ENCODE assay signal across 11 cellular contexts in the genomic region with DNA sequence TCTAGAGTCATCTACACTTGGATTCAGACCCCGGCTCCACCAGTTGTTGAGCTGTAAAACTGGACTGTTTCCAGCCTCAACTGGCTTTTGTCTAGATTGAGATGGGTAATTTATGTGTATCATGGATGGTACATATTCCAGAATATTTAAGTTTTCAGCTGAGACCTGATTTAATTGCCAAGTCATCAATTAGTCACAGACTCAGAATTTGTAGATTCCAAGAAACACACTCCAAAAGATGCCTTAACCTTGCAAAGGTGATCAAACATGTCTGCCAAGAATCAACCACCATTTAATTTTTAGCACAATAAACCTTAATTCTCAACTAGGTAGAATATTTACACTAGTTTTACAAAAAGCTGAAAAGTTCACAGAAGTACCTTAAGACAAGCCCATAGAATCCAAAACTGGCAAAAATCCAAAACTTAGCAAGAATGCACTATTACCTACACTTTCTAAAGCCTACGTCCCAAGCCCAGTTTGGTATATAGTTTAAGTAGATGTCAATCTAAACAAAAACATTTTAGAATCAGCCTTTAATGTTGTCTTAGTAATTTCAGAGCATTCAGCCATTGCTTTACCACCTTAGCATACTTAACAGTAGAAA. TPM values are rescaled to one million over a fixed set of nuclear protein-coding genes. Genes with fewer than 3 reads are reported as not detected.
DNase-seq lines count a peak whose midpoint lies in the region; ATAC-seq, FAIRE-seq and TF ChIP-seq lines count a peak whose summit lies in the region.
"Had no signal": no experiment of that assay in that cellular context is flagged by ENCODE, and none has a peak within 500 bp of the region (broad histone marks: within the 10 kb centered on the region; RNA-seq: fewer than 3 reads in every experiment).

No MANE protein-coding gene starts in this region.

- peak overlapping the region; percentile 98 for H3K27ac Mint-ChIP-seq in activated CD8-positive, alpha-beta T cell treated with anti-CD3 and anti-CD28 coated beads, Interleukin-2, amount 10 ng/mL, durations not matched to agents 7 days and 5 days

- ATAC-seq in activated CD8-positive, alpha-beta T cell treated with anti-CD3 and anti-CD28 coated beads, Interleukin-2, amount 10 ng/mL, durations not matched to agents 7 days and 5 days, result no peak
- no peak for ATAC-seq in HG03097 (IDR thresholded peaks at IDR 0.05; ENCODE audit: low FRiP score, unreplicated experiment)

- CTCF ChIA-PET in activated CD8-positive, alpha-beta T cell treated with anti-CD3 and anti-CD28 coated beads, Interleukin-2, amount 10 ng/mL, durations not matched to agents 7 days and 5 days (lab: Charles Lee), result interaction anchor here (1.9 to 6.9 kb wide), 4 partner anchors 13 to 263 kb away, joined by 8 to 49 read pairs (median 21); no protein-coding TSS in a partner anchor

- H3K27ac ChIP-seq in BLaER1, result peak overlapping the region; percentile 66; the same call in 1 of the 2 replicates
- peak overlapping the region; percentile 99 for H3K27ac ChIP-seq in mesodermal cell (ENCODE audit: low read depth, low read length, severe bottlenecking)

- peaks cover 100% of the 10 kb centered on the region for H4K20me1 ChIP-seq in BLaER1

- H3K9me3 Mint-ChIP-seq in activated CD8-positive, alpha-beta T cell treated with anti-CD3 and anti-CD28 coated beads, Interleukin-2, amount 10 ng/mL, durations not matched to agents 7 days and 5 days (ENCODE audit: insufficient read depth), result no peaks in the 10 kb centered on the region

- no peaks in the 10 kb centered on the region for H3K27me3 ChIP-seq in BLaER1

- no peak overlapping the region for H3K4me3 ChIP-seq in BLaER1
- H3K4me3 ChIP-seq in mesodermal cell (ENCODE audit: extremely low read depth, insufficient read depth, low read length, poor library complexity, severe bottlenecking), result no peak overlapping the region

- peaks cover 7% of the 10 kb centered on the region for H3K36me3 Mint-ChIP-seq in activated CD8-positive, alpha-beta T cell treated with anti-CD3 and anti-CD28 coated beads, Interleukin-2, amount 10 ng/mL, durations not matched to agents 7 days and 5 days (ENCODE audit: low read depth)

- H3K36me3 ChIP-seq in BLaER1, result peaks cover 30% of the 10 kb centered on the region
- H3K36me3 ChIP-seq in mesodermal cell (ENCODE audit: control insufficient read depth, insufficient read depth, low read length), result no peaks in the 10 kb centered on the region

- H3K4me2 ChIP-seq in BLaER1, result peak overlapping the region; percentile 77

- DNase-seq in H54 (ENCODE audit: insufficient read length, low spot score), result no peak
- DNase-seq in activated CD8-positive, alpha-beta T cell treated with anti-CD3 and anti-CD28 coated beads, Interleukin-2, amount 10 ng/mL, durations not matched to agents 7 days and 5 days, result no peak
- DNase-seq in HuH-7 (ENCODE audit: low spot score), result no peak
- DNase-seq in amniotic stem cell (lab: John Stamatoyannopoulos, UW), result no peak
- no peak for DNase-seq in NCI-H526 (lab: John Stamatoyannopoulos, UW)
- DNase-seq: midbrain, NCI-H510A treated with DMSO at 0.1 percent for 48 hours had no signal

- H3K9me3 ChIP-seq in BLaER1 (no peaks in the 10 kb centered on the region), mesodermal cell (ENCODE audit: control insufficient read depth, low read length) (no peaks in the 10 kb centered on the region)

- POLR2A ChIA-PET in activated CD8-positive, alpha-beta T cell treated with anti-CD3 and anti-CD28 coated beads, Interleukin-2, amount 10 ng/mL, durations not matched to agents 7 days and 5 days (lab: Charles Lee), result interaction anchor here (0.7 to 2.7 kb wide), 5 partner anchors 12 to 245 kb away, joined by 3 to 19 read pairs (median 14); partner anchors contain the start of gene SIAH1

- H3K4me1 Mint-ChIP-seq in activated CD8-positive, alpha-beta T cell treated with anti-CD3 and anti-CD28 coated beads, Interleukin-2, amount 10 ng/mL, durations not matched to agents 7 days and 5 days (ENCODE audit: low read depth), result peaks cover 45% of the 10 kb centered on the region

- H3K4me3 Mint-ChIP-seq in activated CD8-positive, alpha-beta T cell treated with anti-CD3 and anti-CD28 coated beads, Interleukin-2, amount 10 ng/mL, durations not matched to agents 7 days and 5 days, result peak overlapping the region; percentile 15

- TF ChIP-seq POLR2A in H54 (IDR thresholded peaks at IDR 0.05; ENCODE audit: low read depth, low read length), result no peak

- H3K27me3 Mint-ChIP-seq in activated CD8-positive, alpha-beta T cell treated with anti-CD3 and anti-CD28 coated beads, Interleukin-2, amount 10 ng/mL, durations not matched to agents 7 days and 5 days (ENCODE audit: low read depth), result no peaks in the 10 kb centered on the region

- no CpG with 5 or more reads among the region's 2 CpGs for WGBS in mesodermal cell (ENCODE audit: insufficient coverage in 2 of 2), 2 experiments

- peak; percentile 11 for FAIRE-seq in H54 (lab: Jason Lieb, UNC)
- FAIRE-seq: colon had no signal

- H3K4me1 ChIP-seq in BLaER1, result peaks cover 42% of the 10 kb centered on the region
- H3K4me1 ChIP-seq in mesodermal cell (ENCODE audit: control insufficient read depth, insufficient read depth, low read length, poor library complexity, severe bottlenecking), result peaks cover 17% of the 10 kb centered on the region

- 0 out of 2 replicates have a peak overlapping the region, but pooled peaks have one; percentile 43 for H3K9ac ChIP-seq in BLaER1

RNA-seq across cellular contexts. Expression of gene SIAH1, which starts 17.7 kb away (rescaled TPM):
- 10 to 100 TPM; 14.9 to 15.6 TPM for total RNA-seq in activated CD8-positive, alpha-beta T cell treated with anti-CD3 and anti-CD28 coated beads, Interleukin-2, amount 10 ng/mL, durations not matched to agents 7 days and 5 days
- polyA plus RNA-seq in mesodermal cell (2013, experiment 1 of 2), result 31.1 TPM
- 30.0 TPM for polyA plus RNA-seq in mesodermal cell (2013, experiment 2 of 2)
